9 cellular contexts compared by ENCODE assay signal in genomic region chr2:128469203-128469602, GRCh38.
DNase-seq lines count a peak whose midpoint lies in the region; ATAC-seq and TF ChIP-seq lines count a peak whose summit lies in the region.
"Had no signal": no experiment of that assay in that cellular context is flagged by ENCODE, and none has a peak within 500 bp of the region (broad histone marks: within the 10 kb centered on the region; RNA-seq: fewer than 3 reads in every experiment).

No MANE protein-coding gene starts in this region.

- H3K4me3 Mint-ChIP-seq in stimulated activated naive CD8-positive, alpha-beta T cell treated with anti-CD3 and anti-CD28 coated beads, Interleukin-15, amount 100 ng/mL, for 72 hours, result no peak overlapping the region

- peaks cover 18 to 30% of the 10 kb centered on the region in 2 donors for H3K9me3 Mint-ChIP-seq in stimulated activated naive CD8-positive, alpha-beta T cell treated with anti-CD3 and anti-CD28 coated beads, Interleukin-15, amount 100 ng/mL, for 72 hours

- no peak for ATAC-seq in stimulated activated naive CD8-positive, alpha-beta T cell treated with anti-CD3 and anti-CD28 coated beads, Interleukin-15, amount 100 ng/mL, for 72 hours
- no peak for ATAC-seq in GM21515 (IDR thresholded peaks at IDR 0.05; ENCODE audit: unreplicated experiment)

- H3K27ac ChIP-seq in PC-9, result no peak overlapping the region

- no peaks in the 10 kb centered on the region for H3K79me2 ChIP-seq in PC-9 (ENCODE audit: low read depth)

- CTCF ChIA-PET in PC-9 (lab: Charles Lee), result no interaction called here

- no peaks in the 10 kb centered on the region for H3K9me2 ChIP-seq in PC-9 (ENCODE audit: insufficient read depth)

- H3K27me3 ChIP-seq in PC-9 (ENCODE audit: insufficient read depth, low read depth), result no peaks in the 10 kb centered on the region

- H3K27ac Mint-ChIP-seq in stimulated activated naive CD8-positive, alpha-beta T cell treated with anti-CD3 and anti-CD28 coated beads, Interleukin-15, amount 100 ng/mL, for 72 hours, result no peak overlapping the region

- no peaks in the 10 kb centered on the region for H3K4me1 ChIP-seq in PC-9 (replicated peaks; ENCODE audit: insufficient read depth)

- peak; percentile 10 for DNase-seq in A172 (ENCODE audit: low spot score)
- DNase-seq in GM10266 (ENCODE audit: extremely low spot score), result no peak
- peak in 1 of 2 experiments; percentile 14 for DNase-seq in PC-9
- no peak for DNase-seq in foreskin fibroblast
- no peak for DNase-seq in GM19238 (ENCODE audit: insufficient read length, low spot score)
- DNase-seq in stimulated activated naive CD8-positive, alpha-beta T cell treated with anti-CD3 and anti-CD28 coated beads, Interleukin-15, amount 100 ng/mL, for 72 hours, result no peak
- no peak for DNase-seq in NCI-H2171 treated with DMSO at 0.1 percent for 48 hours (lab: John Stamatoyannopoulos, UW)
- DNase-seq: NCI-H1436 had no signal

- no peak overlapping the region for H3K4me3 ChIP-seq in PC-9
- no peak overlapping the region for H3K4me3 ChIP-seq in foreskin fibroblast (ENCODE audit: low read depth in 1 of 2, low read length in 2 of 2)

- H3K4me1 Mint-ChIP-seq in stimulated activated naive CD8-positive, alpha-beta T cell treated with anti-CD3 and anti-CD28 coated beads, Interleukin-15, amount 100 ng/mL, for 72 hours, result peaks cover 18% of the 10 kb centered on the region

- no peak overlapping the region for H3K4me2 ChIP-seq in PC-9

- peaks cover 14% of the 10 kb centered on the region for H3K27me3 Mint-ChIP-seq in stimulated activated naive CD8-positive, alpha-beta T cell treated with anti-CD3 and anti-CD28 coated beads, Interleukin-15, amount 100 ng/mL, for 72 hours

- H3K36me3 ChIP-seq in PC-9 (ENCODE audit: low read depth), result no peaks in the 10 kb centered on the region

- H3F3A ChIP-seq in PC-9 (ENCODE audit: insufficient read depth, low read depth), result no peaks in the 10 kb centered on the region

- intact Hi-C loops in PC-9 (cut with micrococcal nuclease; ENCODE audit: unreplicated experiment), result no loop called here

- POLR2A ChIA-PET in PC-9 (lab: Charles Lee; ENCODE audit: unreplicated experiment), result no interaction called here

- no peak overlapping the region for H2AFZ ChIP-seq in PC-9

- peaks cover 23% of the 10 kb centered on the region for H3K9me3 ChIP-seq in PC-9 (ENCODE audit: insufficient read depth, low read depth)

- TF ChIP-seq CTCF in GM10266 (IDR thresholded peaks at IDR 0.05; ENCODE audit: control insufficient read depth, insufficient read depth, low read depth, missing control alignments) (peak; percentile 10), PC-9 (conservative IDR thresholded peaks at IDR 0.05) (peak; percentile 85), foreskin fibroblast (IDR thresholded peaks at IDR 0.05; ENCODE audit: low read depth, low read length) (peak; percentile 17)

- H4K20me1 ChIP-seq in PC-9 (ENCODE audit: insufficient read depth), result no peaks in the 10 kb centered on the region

- BruUV-seq in PC-9 (replicated peaks; lab: Mats Ljungman, UMichigan), result no TSS peak

Comparison
In these comparisons a context has a peak if more than half of its experiments do, and no peak if none do; other contexts are left out.
1. CTCF ChIP-seq: peak in every context shown above with its lines; median percentile 85 in PC-9; 17 in foreskin fibroblast; 10 in GM10266.